Comparison of ENCODE assay signal across 8 cellular contexts in genomic region chr2:84077504-84077903, GRCh38.
A peak's percentile ranks its signal among the peaks of the same experiment; 100 is the strongest.
DNase-seq lines count a peak whose midpoint lies in the region; ATAC-seq, FAIRE-seq and TF ChIP-seq lines count a peak whose summit lies in the region.

No MANE protein-coding gene starts in this region.

- no peak overlapping the region for H3K4me3 ChIP-seq in Caco-2 (ENCODE audit: low read depth, low read length)
- H3K4me3 ChIP-seq in endothelial cell of umbilical vein (replicated peaks in 1 of 3; ENCODE audit: insufficient read depth in 1 of 3, low read depth in 1 of 3, low read length in 3 of 3), result no peak overlapping the region
- no peak overlapping the region for H3K4me3 ChIP-seq in upper lobe of right lung

- no peak overlapping the region for H3K4me2 ChIP-seq in endothelial cell of umbilical vein (ENCODE audit: insufficient read depth, low read length)

- H4K20me1 ChIP-seq in endothelial cell of umbilical vein (replicated peaks; ENCODE audit: control insufficient read depth, extremely low read depth, insufficient read depth, low read length), result no peaks in the 10 kb centered on the region

- no TSS peak for BruUV-seq in Caco-2 (replicated peaks; lab: Mats Ljungman, UMichigan)
- BruUV-seq in endothelial cell of umbilical vein (replicated peaks; lab: Mats Ljungman, UMichigan), result no TSS peak

- H3K9me3 Mint-ChIP-seq in Caco-2 (ENCODE audit: unreplicated experiment), result no peaks in the 10 kb centered on the region

- H3K4me3 Mint-ChIP-seq in Caco-2 (ENCODE audit: unreplicated experiment), result no peak overlapping the region

- H3K27ac Mint-ChIP-seq in Caco-2 (ENCODE audit: unreplicated experiment), result no peak overlapping the region

- H3K9me3 ChIP-seq in Caco-2, result no peaks in the 10 kb centered on the region
- H3K9me3 ChIP-seq in endothelial cell of umbilical vein (replicated peaks; ENCODE audit: control insufficient read depth, insufficient read depth, low read length), result no peaks in the 10 kb centered on the region
- no peaks in the 10 kb centered on the region for H3K9me3 ChIP-seq in upper lobe of right lung

- DNase-seq in Caco-2 (peak in 1 of 2 experiments; percentile 35), GM20000 (ENCODE audit: low spot score) (peak; percentile 4), NCI-H748 (lab: John Stamatoyannopoulos, UW; ENCODE audit: unreplicated experiment) (peak; percentile 48), endothelial cell of umbilical vein (ENCODE audit: low read depth, low spot score) (peak; percentile 1), upper lobe of right lung (no peak), epidermal melanocyte (ENCODE audit: insufficient read length, low spot score) (no peak), Right ventricle myocardium superior (no peak)

- no peaks in the 10 kb centered on the region for H3K9me1 ChIP-seq in endothelial cell of umbilical vein (replicated peaks; ENCODE audit: control insufficient read depth, extremely low read depth, insufficient read depth, low read length)

- no peak for FAIRE-seq in endothelial cell of umbilical vein (lab: Jason Lieb, UNC)

- CTCF ChIA-PET in Caco-2 (lab: Charles Lee) (interaction anchor here (0.9 kb wide), 1 partner anchor 103 kb away, joined by 5 read pairs; no protein-coding TSS in a partner anchor), endothelial cell of umbilical vein (lab: Charles Lee) (no interaction called here)

- H3K9ac ChIP-seq in endothelial cell of umbilical vein (replicated peaks; ENCODE audit: extremely low read depth, insufficient read depth, low read length), result no peak overlapping the region

- ATAC-seq in upper lobe of right lung (no peak), HG03378 (IDR thresholded peaks at IDR 0.05; ENCODE audit: unreplicated experiment) (no peak), Right ventricle myocardium superior (ENCODE audit: poor library complexity) (no peak)

- intact Hi-C loops in Caco-2 (cut with micrococcal nuclease; ENCODE audit: unreplicated experiment), result loop anchor here (2.0 to 5.0 kb wide), 3 partner anchors 55 to 225 kb away; no protein-coding TSS in a partner anchor
- intact Hi-C loops in endothelial cell of umbilical vein (cut with micrococcal nuclease), result no loop called here
- intact Hi-C loops in upper lobe of right lung (cut with DNase I), result no loop called here
- intact Hi-C loops in Right ventricle myocardium superior (cut with DNase I), result no loop called here

- no peak overlapping the region for H2AFZ ChIP-seq in endothelial cell of umbilical vein (ENCODE audit: low read depth, low read length)

- TF ChIP-seq POLR2A in endothelial cell of umbilical vein (IDR thresholded peaks at IDR 0.05; ENCODE audit: low read depth, low read length), result no peak

- dilution Hi-C loops in endothelial cell of umbilical vein (cut with MboI; ENCODE audit: extremely low pct_ligation_motif_present, low sequenced_read_pairs), result no loop called here

- H3K79me2 ChIP-seq in endothelial cell of umbilical vein (ENCODE audit: control insufficient read depth, insufficient read depth, low read length), result no peaks in the 10 kb centered on the region

- H3K36me3 Mint-ChIP-seq in Caco-2 (ENCODE audit: insufficient read depth, unreplicated experiment), result no peaks in the 10 kb centered on the region

- H3K27ac ChIP-seq in endothelial cell of umbilical vein (ENCODE audit: insufficient read depth, low read depth, low read length), result no peak overlapping the region
- no peak overlapping the region for H3K27ac ChIP-seq in upper lobe of right lung

- TF ChIP-seq CTCF in Caco-2 (IDR thresholded peaks at IDR 0.05; ENCODE audit: insufficient read depth in 1 of 2, low read depth in 1 of 2, low read length in 1 of 2, severe bottlenecking in 1 of 2, unreplicated experiment in 1 of 2) (peak; percentile 17 to 39), GM20000 (IDR thresholded peaks at IDR 0.05; ENCODE audit: extremely low read depth, missing control alignments) (peak; percentile 12), endothelial cell of umbilical vein (IDR thresholded peaks at IDR 0.05; ENCODE audit: extremely low read depth in 1 of 2, insufficient read depth in 1 of 2, low read depth in 1 of 2, low read length in 2 of 2) (no peak), upper lobe of right lung (IDR thresholded peaks at IDR 0.05) (peak; percentile 26)

- H3K27me3 Mint-ChIP-seq in Caco-2 (ENCODE audit: insufficient read depth, unreplicated experiment), result no peaks in the 10 kb centered on the region

- POLR2A ChIA-PET in Caco-2 (lab: Charles Lee) (no interaction called here), endothelial cell of umbilical vein (lab: Charles Lee) (no interaction called here)

- H3K36me3 ChIP-seq in Caco-2 (ENCODE audit: control insufficient read depth, insufficient read depth, low read length), result no peaks in the 10 kb centered on the region
- H3K36me3 ChIP-seq in endothelial cell of umbilical vein (ENCODE audit: control insufficient read depth in 2 of 2, extremely low read depth in 1 of 2, insufficient read depth in 2 of 2, low read length in 2 of 2), result no peaks in the 10 kb centered on the region
- no peaks in the 10 kb centered on the region for H3K36me3 ChIP-seq in upper lobe of right lung

- H3K4me1 Mint-ChIP-seq in Caco-2 (ENCODE audit: low read depth, unreplicated experiment), result no peaks in the 10 kb centered on the region

- H3K27me3 ChIP-seq in Caco-2 (replicated peaks; ENCODE audit: control insufficient read depth, insufficient read depth, low read length) (no peaks in the 10 kb centered on the region), endothelial cell of umbilical vein (ENCODE audit: control insufficient read depth in 2 of 2, insufficient read depth in 2 of 2, low read length in 2 of 2) (no peaks in the 10 kb centered on the region), upper lobe of right lung (no peaks in the 10 kb centered on the region)

- H3K4me1 ChIP-seq in Caco-2 (no peaks in the 10 kb centered on the region), endothelial cell of umbilical vein (ENCODE audit: control insufficient read depth, extremely low read depth, insufficient read depth, low read length) (no peaks in the 10 kb centered on the region), upper lobe of right lung (no peaks in the 10 kb centered on the region)

TF ChIP-seq in endothelial cell of umbilical vein, 7 proteins besides CTCF, POLR2A, EP300 and RAD21:
- no peak for TF ChIP-seq FOS (IDR thresholded peaks at IDR 0.05; ENCODE audit: borderline replicate concordance, insufficient read depth, low read length)
- no peak for TF ChIP-seq MAX (IDR thresholded peaks at IDR 0.05; ENCODE audit: insufficient read depth, insufficient read length)

Comparison
In these comparisons a context has a peak if more than half of its experiments do, and no peak if none do; other contexts are left out.
1. DNase-seq: peak in GM20000 (single experiment), NCI-H748 (single experiment) and endothelial cell of umbilical vein (single experiment); none in upper lobe of right lung (single experiment), epidermal melanocyte (single experiment) and Right ventricle myocardium superior (single experiment).
2. CTCF ChIP-seq: peak in Caco-2 (2 of 2), GM20000 (single experiment) and upper lobe of right lung (single experiment); none in endothelial cell of umbilical vein (0 of 2).